18 cellular contexts compared by ENCODE assay signal in the genomic region with DNA sequence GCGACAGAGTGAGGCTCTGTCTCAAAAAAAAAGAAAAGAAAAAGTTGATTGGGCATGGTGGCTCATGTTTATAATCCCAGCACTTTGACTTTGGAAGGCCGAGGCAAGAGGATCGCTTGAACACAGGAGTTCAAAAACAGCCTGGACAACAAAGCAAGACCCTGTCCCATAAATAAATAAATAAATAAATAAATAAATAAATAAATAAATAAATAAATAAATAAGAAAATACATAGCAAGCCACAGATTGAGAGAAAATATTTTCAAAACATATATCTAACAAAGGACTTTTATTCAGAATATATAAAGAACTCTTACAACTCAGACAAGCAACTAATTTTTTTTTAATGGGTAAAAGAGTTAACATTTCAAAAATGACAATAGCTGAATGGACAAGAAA.
A peak's percentile ranks its signal among the peaks of the same experiment; 100 is the strongest.
DNase-seq lines count a peak whose midpoint lies in the region; ATAC-seq and TF ChIP-seq lines count a peak whose summit lies in the region.
"Had no signal": no experiment of that assay in that cellular context is flagged by ENCODE, and none has a peak within 500 bp of the region (broad histone marks: within the 10 kb centered on the region; RNA-seq: fewer than 3 reads in every experiment).

No MANE protein-coding gene starts in this region.

- DNase-seq in GM23338 (ENCODE audit: low spot score) = no peak
- peak; percentile 39 for DNase-seq in foreskin melanocyte
- DNase-seq in gastrocnemius medialis = no peak
- DNase-seq in activated naive CD8-positive, alpha-beta T cell treated with anti-CD3 and anti-CD28 coated beads for 36 hours = no peak
- no peak for DNase-seq in MM.1S
- DNase-seq: Caco-2; CD4-positive, CD25-positive, alpha-beta regulatory T cell; CD8-positive, alpha-beta T cell; DMS153; DND-41; GDM1; GOT3 had no signal

- H3K9me3 ChIP-seq in gastrocnemius medialis = no peaks in the 10 kb centered on the region
- no peaks in the 10 kb centered on the region for H3K9me3 ChIP-seq in MM.1S (replicated peaks; ENCODE audit: insufficient read depth, low read length)
- H3K9me3 ChIP-seq: BLaER1, Caco-2, HAP-1 had no signal

- H2AFZ ChIP-seq in GM23338 (no peak overlapping the region), MM.1S (ENCODE audit: low read length) (no peak overlapping the region)

- no peaks in the 10 kb centered on the region for H3K36me3 ChIP-seq in GM23338 (ENCODE audit: insufficient read depth)
- peaks cover 0 to 12% of the 10 kb centered on the region in 2 donors for H3K36me3 ChIP-seq in gastrocnemius medialis
- no peaks in the 10 kb centered on the region for H3K36me3 ChIP-seq in MM.1S (replicated peaks; ENCODE audit: insufficient read depth, low read length)
- H3K36me3 ChIP-seq: BLaER1 had no signal

- no peak for TF ChIP-seq POLR2A in gastrocnemius medialis (IDR thresholded peaks at IDR 0.05)

- H4K20me1 ChIP-seq in GM23338 (replicated peaks; ENCODE audit: insufficient read depth) (no peaks in the 10 kb centered on the region; the same call in 1 of the 2 replicates), MM.1S (ENCODE audit: insufficient read depth, low read length) (no peaks in the 10 kb centered on the region)
- H4K20me1 ChIP-seq: BLaER1 had no signal

- H3K4me1 ChIP-seq in GM23338 (ENCODE audit: insufficient read depth) (peaks cover 25% of the 10 kb centered on the region), gastrocnemius medialis (peaks cover 3 to 17% of the 10 kb centered on the region in 2 donors), MM.1S (ENCODE audit: low read length) (peaks cover 6% of the 10 kb centered on the region)
- H3K4me1 ChIP-seq: BLaER1, Caco-2 had no signal

- ATAC-seq in GM23338 = no peak
- no peak for ATAC-seq in gastrocnemius medialis
- ATAC-seq in HG03442 (IDR thresholded peaks at IDR 0.05; ENCODE audit: unreplicated experiment) = no peak
- ATAC-seq: CD8-positive, alpha-beta T cell; GM12878 had no signal

- intact Hi-C loops in gastrocnemius medialis (cut with DNase I; ENCODE audit: low total_unique reads) = no loop called here

- H3K9me2 ChIP-seq in GM23338 (ENCODE audit: insufficient read depth) = no peaks in the 10 kb centered on the region
- no peaks in the 10 kb centered on the region for H3K9me2 ChIP-seq in MM.1S (replicated peaks; ENCODE audit: insufficient read depth, low read length)

- peaks cover 2% of the 10 kb centered on the region for H3K27me3 Mint-ChIP-seq in GM23338 (ENCODE audit: insufficient read depth, low read depth, poor library complexity)
- H3K27me3 Mint-ChIP-seq in activated naive CD8-positive, alpha-beta T cell treated with anti-CD3 and anti-CD28 coated beads for 36 hours = no peaks in the 10 kb centered on the region
- H3K27me3 Mint-ChIP-seq: B cell; CD4-positive, CD25-positive, alpha-beta regulatory T cell had no signal

- no peak overlapping the region for H3K4me3 Mint-ChIP-seq in GM23338
- H3K4me3 Mint-ChIP-seq in activated naive CD8-positive, alpha-beta T cell treated with anti-CD3 and anti-CD28 coated beads for 36 hours = no peak overlapping the region
- H3K4me3 Mint-ChIP-seq: B cell; CD4-positive, CD25-positive, alpha-beta regulatory T cell; CD8-positive, alpha-beta T cell had no signal

- H3K27me3 ChIP-seq in GM23338 (ENCODE audit: insufficient read depth) (no peaks in the 10 kb centered on the region), gastrocnemius medialis (no peaks in the 10 kb centered on the region), MM.1S (replicated peaks; ENCODE audit: insufficient read depth, low read length) (no peaks in the 10 kb centered on the region)
- H3K27me3 ChIP-seq: BLaER1 had no signal

- H3K4me2 ChIP-seq in GM23338 (no peak overlapping the region), MM.1S (ENCODE audit: low read depth, low read length) (no peak overlapping the region)
- H3K4me2 ChIP-seq: BLaER1 had no signal

- H3K27ac Mint-ChIP-seq in GM23338 = no peak overlapping the region
- H3K27ac Mint-ChIP-seq in activated naive CD8-positive, alpha-beta T cell treated with anti-CD3 and anti-CD28 coated beads for 36 hours = no peak overlapping the region
- H3K27ac Mint-ChIP-seq: B cell; CD4-positive, CD25-positive, alpha-beta regulatory T cell had no signal

- peaks cover 29% of the 10 kb centered on the region for H3K4me1 Mint-ChIP-seq in GM23338
- H3K4me1 Mint-ChIP-seq in activated naive CD8-positive, alpha-beta T cell treated with anti-CD3 and anti-CD28 coated beads for 36 hours = no peaks in the 10 kb centered on the region
- H3K4me1 Mint-ChIP-seq: B cell had no signal

- TF ChIP-seq CTCF in GM23338 (conservative IDR thresholded peaks at IDR 0.05; ENCODE audit: low read depth in 2 of 2) (no peak), gastrocnemius medialis (IDR thresholded peaks at IDR 0.05 in 4 of 5, conservative IDR thresholded peaks at IDR 0.05 in 1 of 5) (no peak), MM.1S (IDR thresholded peaks at IDR 0.05; ENCODE audit: low read length) (no peak)

- H3K36me3 Mint-ChIP-seq in GM23338 (ENCODE audit: low read depth) = peaks cover 30% of the 10 kb centered on the region; the same call in 2 of the 3 replicates
- H3K36me3 Mint-ChIP-seq in activated naive CD8-positive, alpha-beta T cell treated with anti-CD3 and anti-CD28 coated beads for 36 hours = peaks cover 30% of the 10 kb centered on the region

- no peaks in the 10 kb centered on the region for H3F3A ChIP-seq in GM23338 (replicated peaks; ENCODE audit: low read depth)
- no peaks in the 10 kb centered on the region for H3F3A ChIP-seq in MM.1S (ENCODE audit: insufficient read depth, low read length)

- H3K4me3 ChIP-seq in GM23338 (no peak overlapping the region), gastrocnemius medialis (no peak overlapping the region), MM.1S (ENCODE audit: low read length) (no peak overlapping the region)
- H3K4me3 ChIP-seq: BLaER1, GM12878, HAP-1 had no signal

- no peak overlapping the region for H3K9ac ChIP-seq in MM.1S (ENCODE audit: low read length)
- H3K9ac ChIP-seq: BLaER1 had no signal

- H3K79me2 ChIP-seq in GM23338 (replicated peaks; ENCODE audit: insufficient read depth) (peaks cover 51% of the 10 kb centered on the region), MM.1S (ENCODE audit: low read length) (no peaks in the 10 kb centered on the region)

- in situ Hi-C loops in gastrocnemius medialis (cut with MboI; ENCODE audit: low sequenced_read_pairs in 4 of 4) = no loop called here

- H3K9me3 Mint-ChIP-seq in GM23338 = no peaks in the 10 kb centered on the region
- H3K9me3 Mint-ChIP-seq in activated naive CD8-positive, alpha-beta T cell treated with anti-CD3 and anti-CD28 coated beads for 36 hours = no peaks in the 10 kb centered on the region
- H3K9me3 Mint-ChIP-seq: CD8-positive, alpha-beta T cell had no signal

- H3K27ac ChIP-seq in GM23338 (ENCODE audit: low read depth) (peak overlapping the region; percentile 27; the same call in 1 of the 2 replicates), gastrocnemius medialis (peak overlapping the region in 3 of 4 donors; percentile 13 to 36 (median 36)), MM.1S (ENCODE audit: low read length) (no peak overlapping the region)
- H3K27ac ChIP-seq: BLaER1, C4-2B had no signal

TF ChIP-seq in GM23338, 12 proteins besides CTCF, POLR2A, EP300 and RAD21 (continues in another document):
- no peak for TF ChIP-seq ZNF331 (CRISPR knock-in tag; IDR thresholded peaks at IDR 0.05; ENCODE audit: low read depth)
- no peak for TF ChIP-seq CREB1 (CRISPR knock-in tag; IDR thresholded peaks at IDR 0.05; ENCODE audit: low read depth)
- TF ChIP-seq ZNF114 (CRISPR knock-in tag; IDR thresholded peaks at IDR 0.05) = no peak
- TF ChIP-seq, protein P1, sequence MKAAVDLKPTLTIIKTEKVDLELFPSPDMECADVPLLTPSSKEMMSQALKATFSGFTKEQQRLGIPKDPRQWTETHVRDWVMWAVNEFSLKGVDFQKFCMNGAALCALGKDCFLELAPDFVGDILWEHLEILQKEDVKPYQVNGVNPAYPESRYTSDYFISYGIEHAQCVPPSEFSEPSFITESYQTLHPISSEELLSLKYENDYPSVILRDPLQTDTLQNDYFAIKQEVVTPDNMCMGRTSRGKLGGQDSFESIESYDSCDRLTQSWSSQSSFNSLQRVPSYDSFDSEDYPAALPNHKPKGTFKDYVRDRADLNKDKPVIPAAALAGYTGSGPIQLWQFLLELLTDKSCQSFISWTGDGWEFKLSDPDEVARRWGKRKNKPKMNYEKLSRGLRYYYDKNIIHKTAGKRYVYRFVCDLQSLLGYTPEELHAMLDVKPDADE (IDR thresholded peaks at IDR 0.05) = no peak
- TF ChIP-seq, protein P2, sequence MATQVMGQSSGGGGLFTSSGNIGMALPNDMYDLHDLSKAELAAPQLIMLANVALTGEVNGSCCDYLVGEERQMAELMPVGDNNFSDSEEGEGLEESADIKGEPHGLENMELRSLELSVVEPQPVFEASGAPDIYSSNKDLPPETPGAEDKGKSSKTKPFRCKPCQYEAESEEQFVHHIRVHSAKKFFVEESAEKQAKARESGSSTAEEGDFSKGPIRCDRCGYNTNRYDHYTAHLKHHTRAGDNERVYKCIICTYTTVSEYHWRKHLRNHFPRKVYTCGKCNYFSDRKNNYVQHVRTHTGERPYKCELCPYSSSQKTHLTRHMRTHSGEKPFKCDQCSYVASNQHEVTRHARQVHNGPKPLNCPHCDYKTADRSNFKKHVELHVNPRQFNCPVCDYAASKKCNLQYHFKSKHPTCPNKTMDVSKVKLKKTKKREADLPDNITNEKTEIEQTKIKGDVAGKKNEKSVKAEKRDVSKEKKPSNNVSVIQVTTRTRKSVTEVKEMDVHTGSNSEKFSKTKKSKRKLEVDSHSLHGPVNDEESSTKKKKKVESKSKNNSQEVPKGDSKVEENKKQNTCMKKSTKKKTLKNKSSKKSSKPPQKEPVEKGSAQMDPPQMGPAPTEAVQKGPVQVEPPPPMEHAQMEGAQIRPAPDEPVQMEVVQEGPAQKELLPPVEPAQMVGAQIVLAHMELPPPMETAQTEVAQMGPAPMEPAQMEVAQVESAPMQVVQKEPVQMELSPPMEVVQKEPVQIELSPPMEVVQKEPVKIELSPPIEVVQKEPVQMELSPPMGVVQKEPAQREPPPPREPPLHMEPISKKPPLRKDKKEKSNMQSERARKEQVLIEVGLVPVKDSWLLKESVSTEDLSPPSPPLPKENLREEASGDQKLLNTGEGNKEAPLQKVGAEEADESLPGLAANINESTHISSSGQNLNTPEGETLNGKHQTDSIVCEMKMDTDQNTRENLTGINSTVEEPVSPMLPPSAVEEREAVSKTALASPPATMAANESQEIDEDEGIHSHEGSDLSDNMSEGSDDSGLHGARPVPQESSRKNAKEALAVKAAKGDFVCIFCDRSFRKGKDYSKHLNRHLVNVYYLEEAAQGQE (IDR thresholded peaks at IDR 0.05; ENCODE audit: unreplicated experiment) = no peak
- TF ChIP-seq STAT1 (IDR thresholded peaks at IDR 0.05; ENCODE audit: unreplicated experiment) = no peak
- TF ChIP-seq POLR2AphosphoS5 (IDR thresholded peaks at IDR 0.05; ENCODE audit: low read depth) = no peak
- no peak for TF ChIP-seq EZH2 (IDR thresholded peaks at IDR 0.05; ENCODE audit: low read depth, unreplicated experiment)
- no peak for TF ChIP-seq NANOG (IDR thresholded peaks at IDR 0.05; ENCODE audit: borderline replicate concordance)
- no peak for TF ChIP-seq JUNB (IDR thresholded peaks at IDR 0.05; ENCODE audit: unreplicated experiment)
